9 cellular contexts compared by ENCODE assay signal in the genomic region with DNA sequence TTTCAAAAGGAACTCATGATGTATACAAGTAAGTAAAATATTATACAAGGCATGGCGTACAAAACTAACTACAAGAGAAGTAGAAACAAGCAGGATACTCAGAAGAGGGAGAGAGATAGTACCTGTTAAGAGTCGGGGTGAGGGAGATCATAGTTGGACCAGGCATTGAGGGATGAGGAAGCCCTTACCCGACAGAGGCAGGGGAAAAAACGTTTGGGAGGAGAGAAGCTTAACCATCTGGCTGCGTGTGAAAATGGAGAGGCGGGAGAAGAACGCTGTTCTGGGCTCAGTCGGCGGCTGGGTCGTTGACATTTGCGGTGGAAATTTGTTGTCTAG. TPM values are rescaled to one million over a fixed set of nuclear protein-coding genes. Genes with fewer than 3 reads are reported as not detected.
DNase-seq lines count a peak whose midpoint lies in the region; ATAC-seq and TF ChIP-seq lines count a peak whose summit lies in the region.
"Had no signal": no experiment of that assay in that cellular context is flagged by ENCODE, and none has a peak within 500 bp of the region (broad histone marks: within the 10 kb centered on the region; RNA-seq: fewer than 3 reads in every experiment).

No MANE protein-coding gene starts in this region.

- peaks cover 34% of the 10 kb centered on the region for H3K4me1 Mint-ChIP-seq in activated naive CD8-positive, alpha-beta T cell treated with anti-CD3 and anti-CD28 coated beads, Interleukin-2, amount 10 ng/mL, durations not matched to agents 7 days and 5 days
- peaks cover 39 to 45% (median 39%) of the 10 kb centered on the region in 3 donors for H3K4me1 Mint-ChIP-seq in naive B cell

- H3K27ac ChIP-seq in C4-2B (no peak overlapping the region), HEK293 (ENCODE audit: extremely low read depth, low read depth, low read length) (no peak overlapping the region), sigmoid colon (no peak overlapping the region), stomach (no peak overlapping the region)

- H3K27me3 Mint-ChIP-seq in activated naive CD8-positive, alpha-beta T cell treated with anti-CD3 and anti-CD28 coated beads, Interleukin-2, amount 10 ng/mL, durations not matched to agents 7 days and 5 days: peaks cover 25% of the 10 kb centered on the region
- peaks cover 4 to 15% (median 11%) of the 10 kb centered on the region in 3 donors for H3K27me3 Mint-ChIP-seq in naive B cell

- no peak for TF ChIP-seq EP300 in sigmoid colon (IDR thresholded peaks at IDR 0.05)
- no peak for TF ChIP-seq EP300 in stomach (IDR thresholded peaks at IDR 0.05)

- POLR2A ChIA-PET in HEK293 (lab: Yijun Ruan, JAX): interaction anchor here (2.0 kb wide), 1 partner anchor 59 kb away, joined by 5 read pairs; no protein-coding TSS in a partner anchor
- POLR2A ChIA-PET in activated naive CD8-positive, alpha-beta T cell treated with anti-CD3 and anti-CD28 coated beads, Interleukin-2, amount 10 ng/mL, durations not matched to agents 7 days and 5 days (lab: Charles Lee): interaction anchor here (2.1 kb wide), 1 partner anchor 74 kb away, joined by 5 read pairs; no protein-coding TSS in a partner anchor

- intact Hi-C loops in sigmoid colon (cut with DNase I) (loop anchor here (1.0 kb wide), 2 partner anchors 34 to 63 kb away; no protein-coding TSS in a partner anchor), stomach (cut with DNase I; ENCODE audit: low total_unique reads) (loop anchor here (2.0 kb wide), 1 partner anchor 65 kb away; no protein-coding TSS in a partner anchor)

- H3K4me3 Mint-ChIP-seq in activated naive CD8-positive, alpha-beta T cell treated with anti-CD3 and anti-CD28 coated beads, Interleukin-2, amount 10 ng/mL, durations not matched to agents 7 days and 5 days: peak overlapping the region; percentile 76
- peak overlapping the region; percentile 79 to 98 (median 90) for H3K4me3 Mint-ChIP-seq in naive B cell

- H3K9me3 ChIP-seq in HEK293 (ENCODE audit: control insufficient read depth, insufficient read depth, low read depth, low read length): no peaks in the 10 kb centered on the region
- no peaks in the 10 kb centered on the region for H3K9me3 ChIP-seq in sigmoid colon
- no peaks in the 10 kb centered on the region for H3K9me3 ChIP-seq in stomach

- 50 to 59% methylated on average over 11 of the region's 11 CpGs for WGBS in sigmoid colon, 2 donors
- 41 to 45% (median 44%) methylated on average over 11 of the region's 11 CpGs for whole genome bisulfite sequencing in stomach, 5 donors

- no peaks in the 10 kb centered on the region for H3K9me3 Mint-ChIP-seq in activated naive CD8-positive, alpha-beta T cell treated with anti-CD3 and anti-CD28 coated beads, Interleukin-2, amount 10 ng/mL, durations not matched to agents 7 days and 5 days
- no peaks in the 10 kb centered on the region for H3K9me3 Mint-ChIP-seq in naive B cell

- no peak for DNase-seq in activated naive CD8-positive, alpha-beta T cell treated with anti-CD3 and anti-CD28 coated beads, Interleukin-2, amount 10 ng/mL, durations not matched to agents 7 days and 5 days
- DNase-seq in naive B cell (no peak), sigmoid colon (no peak), stomach (no peak)

- H3K27me3 ChIP-seq in sigmoid colon: no peaks in the 10 kb centered on the region
- no peaks in the 10 kb centered on the region for H3K27me3 ChIP-seq in stomach

- TF ChIP-seq POLR2A in sigmoid colon (IDR thresholded peaks at IDR 0.05): no peak
- TF ChIP-seq POLR2A in stomach (IDR thresholded peaks at IDR 0.05): no peak

- peak; percentile 51 for TF ChIP-seq CTCF in C4-2B (conservative IDR thresholded peaks at IDR 0.05)
- 0 out of 2 replicates have a peak, but pooled peaks have one; percentile 1 for TF ChIP-seq CTCF in HEK293 (tag by site-specific recombination; IDR thresholded peaks at IDR 0.05)
- TF ChIP-seq CTCF in sigmoid colon (IDR thresholded peaks at IDR 0.05): peak in 1 of 4 experiments; percentile 3
- TF ChIP-seq CTCF in stomach (IDR thresholded peaks at IDR 0.05): peak in 1 of 7 experiments; percentile 19

- CTCF ChIA-PET in HEK293 (lab: Yijun Ruan, JAX): interaction anchor here (0.6 to 4.0 kb wide), 16 partner anchors 9 to 385 kb away, joined by 3 to 72 read pairs (median 4); a partner anchor contains a TSS

- H3K27ac Mint-ChIP-seq in activated naive CD8-positive, alpha-beta T cell treated with anti-CD3 and anti-CD28 coated beads, Interleukin-2, amount 10 ng/mL, durations not matched to agents 7 days and 5 days: peak overlapping the region; percentile 83
- peak overlapping the region in 5 of 6 donors; percentile 89 to 99 (median 91) for H3K27ac Mint-ChIP-seq in naive B cell

- no peaks in the 10 kb centered on the region for H3K36me3 ChIP-seq in HEK293 (ENCODE audit: control insufficient read depth in 2 of 2, insufficient read depth in 1 of 2, low read length in 2 of 2)
- H3K36me3 ChIP-seq in sigmoid colon: no peaks in the 10 kb centered on the region
- no peaks in the 10 kb centered on the region for H3K36me3 ChIP-seq in stomach
- H3K36me3 ChIP-seq: cardiac muscle cell had no signal

- H3K4me3 ChIP-seq in HEK293 (ENCODE audit: low read depth, low read length): no peak overlapping the region
- H3K4me3 ChIP-seq in sigmoid colon: peak overlapping the region in 2 of 4 donors; percentile 55 to 84
- H3K4me3 ChIP-seq in stomach: peak overlapping the region in 2 of 4 donors; percentile 83 to 86

- H3K36me3 Mint-ChIP-seq in activated naive CD8-positive, alpha-beta T cell treated with anti-CD3 and anti-CD28 coated beads, Interleukin-2, amount 10 ng/mL, durations not matched to agents 7 days and 5 days: peaks cover 1% of the 10 kb centered on the region
- H3K36me3 Mint-ChIP-seq in naive B cell: no peaks in the 10 kb centered on the region

- peaks cover 5% of the 10 kb centered on the region; the same call in 1 of the 2 replicates for H3K4me1 ChIP-seq in HEK293 (ENCODE audit: control insufficient read depth, insufficient read depth, low read length)
- H3K4me1 ChIP-seq in sigmoid colon: peaks cover 0 to 28% (median 18%) of the 10 kb centered on the region in 4 donors
- H3K4me1 ChIP-seq in stomach: peaks cover 0 to 46% (median 31%) of the 10 kb centered on the region in 4 donors

- no peak for ATAC-seq in activated naive CD8-positive, alpha-beta T cell treated with anti-CD3 and anti-CD28 coated beads, Interleukin-2, amount 10 ng/mL, durations not matched to agents 7 days and 5 days (ENCODE audit: low read depth)
- ATAC-seq in naive B cell (ENCODE audit: low read depth in 2 of 2) (no peak), GM18909 (IDR thresholded peaks at IDR 0.05; ENCODE audit: poor library complexity, unreplicated experiment) (no peak), GM18511 (IDR thresholded peaks at IDR 0.05; ENCODE audit: unreplicated experiment) (no peak)

TF ChIP-seq in HEK293, 187 proteins besides CTCF, POLR2A, EP300 and RAD21 (continues in another document):
- TF ChIP-seq ZNF2 (tag by site-specific recombination; IDR thresholded peaks at IDR 0.05) (0 out of 2 replicates have a peak, but pooled peaks have one; percentile 13), ZBTB8A (tag by site-specific recombination; IDR thresholded peaks at IDR 0.05) (peak; percentile 9; the same call in 1 of the 2 replicates), ZEB2 (tag by site-specific recombination; IDR thresholded peaks at IDR 0.05) (no peak; the same call in 1 of the 2 replicates), SP3 (tag by site-specific recombination; IDR thresholded peaks at IDR 0.05) (0 out of 2 replicates have a peak, but pooled peaks have one; percentile 5), GLI2 (tag by site-specific recombination; IDR thresholded peaks at IDR 0.05; ENCODE audit: borderline replicate concordance, low read depth) (no peak)
- TF ChIP-seq, protein P1, sequence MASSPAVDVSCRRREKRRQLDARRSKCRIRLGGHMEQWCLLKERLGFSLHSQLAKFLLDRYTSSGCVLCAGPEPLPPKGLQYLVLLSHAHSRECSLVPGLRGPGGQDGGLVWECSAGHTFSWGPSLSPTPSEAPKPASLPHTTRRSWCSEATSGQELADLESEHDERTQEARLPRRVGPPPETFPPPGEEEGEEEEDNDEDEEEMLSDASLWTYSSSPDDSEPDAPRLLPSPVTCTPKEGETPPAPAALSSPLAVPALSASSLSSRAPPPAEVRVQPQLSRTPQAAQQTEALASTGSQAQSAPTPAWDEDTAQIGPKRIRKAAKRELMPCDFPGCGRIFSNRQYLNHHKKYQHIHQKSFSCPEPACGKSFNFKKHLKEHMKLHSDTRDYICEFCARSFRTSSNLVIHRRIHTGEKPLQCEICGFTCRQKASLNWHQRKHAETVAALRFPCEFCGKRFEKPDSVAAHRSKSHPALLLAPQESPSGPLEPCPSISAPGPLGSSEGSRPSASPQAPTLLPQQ (tag by site-specific recombination; IDR thresholded peaks at IDR 0.05): 0 out of 2 replicates have a peak, but pooled peaks have one; percentile 8
- TF ChIP-seq, protein P2, sequence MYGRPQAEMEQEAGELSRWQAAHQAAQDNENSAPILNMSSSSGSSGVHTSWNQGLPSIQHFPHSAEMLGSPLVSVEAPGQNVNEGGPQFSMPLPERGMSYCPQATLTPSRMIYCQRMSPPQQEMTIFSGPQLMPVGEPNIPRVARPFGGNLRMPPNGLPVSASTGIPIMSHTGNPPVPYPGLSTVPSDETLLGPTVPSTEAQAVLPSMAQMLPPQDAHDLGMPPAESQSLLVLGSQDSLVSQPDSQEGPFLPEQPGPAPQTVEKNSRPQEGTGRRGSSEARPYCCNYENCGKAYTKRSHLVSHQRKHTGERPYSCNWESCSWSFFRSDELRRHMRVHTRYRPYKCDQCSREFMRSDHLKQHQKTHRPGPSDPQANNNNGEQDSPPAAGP (tag by site-specific recombination; IDR thresholded peaks at IDR 0.05): 0 out of 2 replicates have a peak, but pooled peaks have one; percentile 15

RNA-seq across cellular contexts. Expression of a gene that starts 0.6 kb away (rescaled TPM):
- total RNA-seq in activated naive CD8-positive, alpha-beta T cell treated with anti-CD3 and anti-CD28 coated beads, Interleukin-2, amount 10 ng/mL, durations not matched to agents 7 days and 5 days: 10 to 100 TPM; 43.5 to 43.8 TPM
- polyA plus RNA-seq in naive B cell (ENCODE audit: low read depth in 6 of 6) (10 to 100 TPM in 4 of 6 donors, 1 to 10 TPM in 2; 1.6 to 18.3 (median 15.2) TPM), sigmoid colon (10 to 100 TPM in 1 of 3 donors, 1 to 10 TPM in 2; 1.8 to 10.8 (median 2.4) TPM), stomach (1 to 10 TPM; 2.1 to 8.1 (median 5.2) TPM)
- total RNA-seq in sigmoid colon (10 to 100 TPM in 2 of 4 donors, 1 to 10 TPM in 2; 9.4 to 12.2 (median 11.0) TPM), stomach (10 to 100 TPM in 2 of 5 donors, 1 to 10 TPM in 3; 2.9 to 28.5 (median 9.6) TPM)

RNA-seq across cellular contexts. Expression of a gene that starts 33.6 kb away (rescaled TPM):
- 100 to 1,000 TPM; 426 to 431 TPM for total RNA-seq in activated naive CD8-positive, alpha-beta T cell treated with anti-CD3 and anti-CD28 coated beads, Interleukin-2, amount 10 ng/mL, durations not matched to agents 7 days and 5 days
- 1,000 to 10,000 TPM in 1 of 6 donors, 100 to 1,000 TPM in 5; 740 to 1,714 (median 822) TPM for polyA plus RNA-seq in naive B cell (ENCODE audit: low read depth in 6 of 6)
- total RNA-seq in sigmoid colon: 100 to 1,000 TPM; 191 to 248 (median 224) TPM
- polyA plus RNA-seq in sigmoid colon: 100 to 1,000 TPM in 2 of 3 donors, 10 to 100 TPM in 1; 93.7 to 384 (median 135) TPM
- 100 to 1,000 TPM in 4 of 5 donors, 10 to 100 TPM in 1; 94.5 to 606 (median 420) TPM for total RNA-seq in stomach
- 100 to 1,000 TPM in 2 of 3 donors, 10 to 100 TPM in 1; 79.6 to 207 (median 160) TPM for polyA plus RNA-seq in stomach
